In the genomic region with DNA sequence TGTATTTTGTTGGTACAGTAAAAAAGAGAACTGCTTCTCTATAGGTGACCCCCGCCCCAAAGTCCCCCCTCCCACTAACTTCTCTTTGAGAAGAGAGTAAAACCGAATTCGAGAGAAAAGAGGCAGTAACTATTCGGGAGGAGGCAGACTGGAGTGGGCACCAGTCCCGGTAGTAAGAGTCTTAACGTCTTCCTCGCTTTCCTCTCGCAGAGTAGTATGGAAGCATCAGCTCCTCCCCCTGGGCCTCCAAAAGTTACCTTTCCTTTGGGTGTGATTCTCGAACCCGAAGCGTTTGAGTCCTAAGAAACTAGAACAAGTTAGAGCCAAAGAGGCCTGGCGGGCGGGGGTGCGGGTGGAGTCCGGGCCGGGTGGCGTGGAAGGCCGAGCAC, we compare ENCODE assay signal across 9 cellular contexts. TPM values are rescaled to one million over a fixed set of nuclear protein-coding genes. Genes with fewer than 3 reads are reported as not detected.
A peak's percentile ranks its signal among the peaks of the same experiment; 100 is the strongest.
DNase-seq lines count a peak whose midpoint lies in the region; ATAC-seq and TF ChIP-seq lines count a peak whose summit lies in the region.
"Had no signal": no experiment of that assay in that cellular context is flagged by ENCODE, and none has a peak within 500 bp of the region (broad histone marks: within the 10 kb centered on the region; RNA-seq: fewer than 3 reads in every experiment).

No MANE protein-coding gene starts in this region.

- H3K4me2 ChIP-seq in SU-DHL-6 (ENCODE audit: low read depth, low read length, poor library complexity, severe bottlenecking): peak overlapping the region; percentile 57

- H4K20me1 ChIP-seq in SU-DHL-6 (ENCODE audit: low read depth, low read length): no peaks in the 10 kb centered on the region

- H3K9me2 ChIP-seq in SU-DHL-6 (replicated peaks; ENCODE audit: insufficient read depth, low read length): no peaks in the 10 kb centered on the region

- DNase-seq in NCI-H524 (lab: John Stamatoyannopoulos, UW): peak; percentile 4 to 28
- DNase-seq in NCI-H524 treated with DMSO at 0.1 percent for 48 hours (lab: John Stamatoyannopoulos, UW): no peak
- DNase-seq in foreskin keratinocyte: peak in 1 of 2 donors; percentile 80
- DNase-seq in psoas muscle: no peak
- DNase-seq in HK-2 (ENCODE audit: unreplicated experiment): no peak
- no peak for DNase-seq in mucosa of gallbladder (ENCODE audit: low spot score)
- no peak for DNase-seq in NCI-H510A (lab: John Stamatoyannopoulos, UW)

- no peak overlapping the region for H2AFZ ChIP-seq in SU-DHL-6 (ENCODE audit: low read depth, low read length, severe bottlenecking)

- H3K27me3 ChIP-seq in SU-DHL-6 (ENCODE audit: low read length) (no peaks in the 10 kb centered on the region; the same call in 1 of the 2 replicates), foreskin keratinocyte (no peaks in the 10 kb centered on the region), psoas muscle (ENCODE audit: insufficient read depth in 3 of 3, low read length in 2 of 3) (no peaks in the 10 kb centered on the region)

- ATAC-seq in foreskin keratinocyte (no peak), psoas muscle (peak in 2 of 4 donors; percentile 21 to 32)

- 1 to 4% (median 2%) methylated on average over 17 to 18 of the region's 18 CpGs for WGBS in psoas muscle, 3 donors

- no peak overlapping the region for H3K9ac ChIP-seq in SU-DHL-6 (ENCODE audit: low read length)

- H3K36me3 ChIP-seq in SU-DHL-6 (ENCODE audit: low read length) (no peaks in the 10 kb centered on the region), psoas muscle (ENCODE audit: insufficient read depth in 1 of 2, low read depth in 1 of 2) (no peaks in the 10 kb centered on the region)

- peaks cover 56% of the 10 kb centered on the region for H3K4me1 ChIP-seq in foreskin keratinocyte
- H3K4me1 ChIP-seq in psoas muscle: peaks cover 6% of the 10 kb centered on the region

- H3K4me3 ChIP-seq in SU-DHL-6 (ENCODE audit: insufficient read depth, low read length, poor library complexity, severe bottlenecking) (peak overlapping the region; percentile 39), psoas muscle (peak overlapping the region; percentile 97)

- no peaks in the 10 kb centered on the region for H3K79me2 ChIP-seq in SU-DHL-6 (ENCODE audit: insufficient read depth, low read length)

- intact Hi-C loops in psoas muscle (cut with DNase I): loop anchor here (5.0 kb wide), 2 partner anchors 42 to 47 kb away; no protein-coding TSS in a partner anchor

- TF ChIP-seq CTCF in SU-DHL-6 (IDR thresholded peaks at IDR 0.05; ENCODE audit: insufficient read depth, low read length, poor library complexity, severe bottlenecking) (no peak), foreskin keratinocyte (conservative IDR thresholded peaks at IDR 0.05) (no peak), psoas muscle (IDR thresholded peaks at IDR 0.05) (no peak)

- H3K9me3 ChIP-seq in SU-DHL-6 (ENCODE audit: insufficient read depth, low read length) (no peaks in the 10 kb centered on the region), psoas muscle (no peaks in the 10 kb centered on the region)

- H3K27ac ChIP-seq in SU-DHL-6 (ENCODE audit: low read depth, low read length): no peak overlapping the region
- peak overlapping the region; percentile 95 for H3K27ac ChIP-seq in foreskin keratinocyte
- peak overlapping the region; percentile 95 for H3K27ac ChIP-seq in psoas muscle
- H3K27ac ChIP-seq: C4-2B had no signal

- H3F3A ChIP-seq in SU-DHL-6 (ENCODE audit: insufficient read depth): no peaks in the 10 kb centered on the region

RNA-seq across cellular contexts. Expression of gene DSE, which starts 0.4 kb away (rescaled TPM):
- total RNA-seq in foreskin keratinocyte (94.6 and 99.1 TPM in 2 replicates), psoas muscle (10 to 100 TPM in 3 of 4 donors, 1 to 10 TPM in 1; 9.6 to 26.7 (median 12.1) TPM), mucosa of gallbladder (24.9 TPM)
- polyA plus RNA-seq in foreskin keratinocyte (17.4 and 24.9 TPM in 2 replicates), psoas muscle (1 to 10 TPM; 2.3 to 5.2 (median 3.2) TPM)

Comparison
In these comparisons a context has a peak if more than half of its experiments do, and no peak if none do; other contexts are left out.
1. DNase-seq: peak in NCI-H524 (2 of 2); none in NCI-H524 treated with DMSO at 0.1 percent for 48 hours (single experiment), psoas muscle (0 of 2), HK-2 (single experiment), mucosa of gallbladder (single experiment) and NCI-H510A (single experiment).